ENCODE assay signal across 9 cellular contexts in genomic region chr22:44331881-44332714, GRCh38. TPM values are rescaled to one million over a fixed set of nuclear protein-coding genes. Genes with fewer than 3 reads are reported as not detected.
DNase-seq lines count a peak whose midpoint lies in the region; ATAC-seq and TF ChIP-seq lines count a peak whose summit lies in the region.
"Had no signal": no experiment of that assay in that cellular context is flagged by ENCODE, and none has a peak within 500 bp of the region (broad histone marks: within the 10 kb centered on the region; RNA-seq: fewer than 3 reads in every experiment).

No MANE protein-coding gene starts in this region.

- H3K4me3 Mint-ChIP-seq in CD8-positive, alpha-beta T cell = peak overlapping the region; percentile 61

- H3K4me2 ChIP-seq in neural cell (ENCODE audit: low read length) = peak overlapping the region; percentile 30

- TF ChIP-seq EP300 in neural cell (conservative IDR thresholded peaks at IDR 0.05; ENCODE audit: poor library complexity, severe bottlenecking) = peak; percentile 22

- H3K4me1 Mint-ChIP-seq in CD8-positive, alpha-beta T cell (ENCODE audit: low read depth) = peaks cover 12% of the 10 kb centered on the region

- no peaks in the 10 kb centered on the region for H3K79me2 ChIP-seq in neural cell (replicated peaks; ENCODE audit: insufficient read depth, low read length)

- intact Hi-C loops in CD8-positive, alpha-beta T cell (cut with DNase I, micrococcal nuclease) = no loop called here

- no peaks in the 10 kb centered on the region for H3K36me3 ChIP-seq in CD8-positive, alpha-beta T cell (ENCODE audit: insufficient read depth, low read length)
- H3K36me3 ChIP-seq in neural cell (ENCODE audit: insufficient read depth, low read length) = no peaks in the 10 kb centered on the region
- H3K36me3 ChIP-seq: esophagus squamous epithelium had no signal

- no peak for TF ChIP-seq CTCF in CD8-positive, alpha-beta T cell (IDR thresholded peaks at IDR 0.05)
- TF ChIP-seq CTCF in LNCaP clone FGC (IDR thresholded peaks at IDR 0.05; ENCODE audit: control insufficient read depth, extremely low read depth, insufficient read depth) (peak; percentile 15; the same call in 1 of the 2 replicates), neural cell (IDR thresholded peaks at IDR 0.05; ENCODE audit: poor library complexity, severe bottlenecking) (peak; percentile 36)

- H3K27ac ChIP-seq in CD8-positive, alpha-beta T cell (ENCODE audit: low read depth, low read length) = no peak overlapping the region
- H3K27ac ChIP-seq in neural cell (ENCODE audit: low read length) = no peak overlapping the region
- H3K27ac ChIP-seq: esophagus squamous epithelium had no signal

- no peaks in the 10 kb centered on the region for H3K9me2 ChIP-seq in neural cell (ENCODE audit: insufficient read depth, low read length)

- CTCF ChIA-PET in CD8-positive, alpha-beta T cell (lab: Charles Lee) = interaction anchor here (0.8 kb wide), 1 partner anchor 184 kb away, joined by 3 read pairs; no protein-coding TSS in a partner anchor

- H3K27ac Mint-ChIP-seq in CD8-positive, alpha-beta T cell = no peak overlapping the region

- peaks cover 7% of the 10 kb centered on the region for H3K4me1 ChIP-seq in CD8-positive, alpha-beta T cell (ENCODE audit: insufficient read depth, low read length)

- H3K4me3 ChIP-seq in CD8-positive, alpha-beta T cell (ENCODE audit: low read depth, low read length) = no peak overlapping the region
- no peak overlapping the region for H3K4me3 ChIP-seq in LNCaP clone FGC (ENCODE audit: low read depth, low read length)
- peak overlapping the region; percentile 56 for H3K4me3 ChIP-seq in neural cell (ENCODE audit: low read length)

- no peaks in the 10 kb centered on the region for H3K36me3 Mint-ChIP-seq in CD8-positive, alpha-beta T cell

- peak; percentile 46 for TF ChIP-seq RAD21 in neural cell (conservative IDR thresholded peaks at IDR 0.05)

- POLR2A ChIA-PET in CD8-positive, alpha-beta T cell (lab: Charles Lee) = no interaction called here

- H3K9me3 ChIP-seq in CD8-positive, alpha-beta T cell (ENCODE audit: low read length) = no peaks in the 10 kb centered on the region
- H3K9me3 ChIP-seq in neural cell (ENCODE audit: low read length) = no peaks in the 10 kb centered on the region
- H3K9me3 ChIP-seq: esophagus squamous epithelium had no signal

- DNase-seq in CD8-positive, alpha-beta T cell = peak in 1 of 7 experiments; percentile 13
- DNase-seq in LNCaP clone FGC (ENCODE audit: low read depth) = no peak
- peak; percentile 44 for DNase-seq in dedifferentiated amniotic fluid mesenchymal stem cell (ENCODE audit: extremely low spot score)
- no peak for DNase-seq in SW 1271 (lab: John Stamatoyannopoulos, UW)
- DNase-seq in NCI-H128 (lab: John Stamatoyannopoulos, UW; ENCODE audit: unreplicated experiment) = no peak
- DNase-seq in HCEC 1CT = no peak
- DNase-seq: esophagus squamous epithelium had no signal

- H3K27me3 Mint-ChIP-seq in CD8-positive, alpha-beta T cell (ENCODE audit: low read depth) = peaks cover 37% of the 10 kb centered on the region

- no peaks in the 10 kb centered on the region for H3K9me3 Mint-ChIP-seq in CD8-positive, alpha-beta T cell

- peaks cover 23% of the 10 kb centered on the region for H3K27me3 ChIP-seq in CD8-positive, alpha-beta T cell (ENCODE audit: insufficient read depth, low read length)
- peaks cover 25% of the 10 kb centered on the region for H3K27me3 ChIP-seq in neural cell (ENCODE audit: insufficient read depth, low read depth, low read length)

- no peaks in the 10 kb centered on the region for H4K20me1 ChIP-seq in neural cell (ENCODE audit: insufficient read depth)

- H3K9ac ChIP-seq in neural cell (ENCODE audit: low read length) = peak overlapping the region; percentile 47

- H2AFZ ChIP-seq in neural cell (ENCODE audit: low read depth, low read length) = no peak overlapping the region

- no peak for ATAC-seq in CD8-positive, alpha-beta T cell
- ATAC-seq in HG03432 (IDR thresholded peaks at IDR 0.05; ENCODE audit: unreplicated experiment) = no peak

- no peaks in the 10 kb centered on the region for H3F3A ChIP-seq in neural cell (ENCODE audit: insufficient read depth, low read length, poor library complexity, severe bottlenecking)

TF ChIP-seq in neural cell, 6 proteins besides CTCF, POLR2A, EP300 and RAD21:
- no peak for TF ChIP-seq POLR2AphosphoS5 (IDR thresholded peaks at IDR 0.05)
- TF ChIP-seq EZH2 (IDR thresholded peaks at IDR 0.05; ENCODE audit: borderline replicate concordance, insufficient read depth, low read length, poor library complexity, severe bottlenecking) = no peak
- peak; percentile 61 for TF ChIP-seq SMC3 (conservative IDR thresholded peaks at IDR 0.05; ENCODE audit: poor library complexity)
- TF ChIP-seq TAF1 (IDR thresholded peaks at IDR 0.05; ENCODE audit: low read depth) = no peak
- no peak for TF ChIP-seq REST (IDR thresholded peaks at IDR 0.05; ENCODE audit: borderline replicate concordance)

RNA-seq across cellular contexts. Expression of gene SHISAL1, which starts 19.3 kb away (rescaled TPM):
- not detected for total RNA-seq in CD8-positive, alpha-beta T cell
- 15.4 and 21.6 TPM in 2 replicates for polyA plus RNA-seq in neural cell
- polyA minus RNA-seq in neural cell = 34.1 and 38.3 TPM in 2 replicates
